Comparison of ENCODE assay signal across 1 cellular context in the genomic region with DNA sequence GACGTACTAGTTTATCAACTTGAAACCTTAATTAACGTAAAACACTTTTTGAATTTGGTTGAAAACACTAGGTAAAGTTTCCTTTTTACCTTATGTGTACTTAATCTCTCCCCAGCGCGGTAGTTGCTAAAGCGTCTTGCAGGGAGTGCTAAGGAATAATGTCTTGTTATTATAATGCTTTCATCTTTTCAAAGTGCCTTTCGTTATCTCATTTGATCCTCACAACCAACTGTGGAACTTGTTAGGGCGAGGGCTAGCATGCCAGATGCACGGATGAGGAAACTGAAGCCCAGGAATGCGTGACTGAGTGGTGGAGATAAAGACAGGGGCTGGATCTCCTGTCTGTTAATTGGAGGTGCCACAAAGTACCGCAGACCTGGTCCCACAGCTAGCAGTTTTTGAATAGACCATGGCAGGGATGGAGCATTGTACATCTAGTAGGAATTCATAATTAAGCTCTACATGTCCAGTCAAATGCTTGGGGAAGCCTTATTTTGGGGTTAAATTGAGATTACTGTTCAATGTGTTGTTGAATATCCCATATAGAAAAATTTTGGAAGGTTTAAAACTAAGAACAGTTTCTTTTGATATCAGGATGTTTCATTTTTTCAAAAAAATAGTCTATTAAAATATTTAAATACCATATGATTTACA.
A peak's percentile ranks its signal among the peaks of the same experiment; 100 is the strongest.
TF ChIP-seq lines count a peak whose summit lies in the region.

No MANE protein-coding gene starts in this region.

TF ChIP-seq in K562, 482 proteins besides CTCF, POLR2A, EP300 and RAD21 (continued from another document and continues in another):
- TF ChIP-seq CLOCK (CRISPR knock-in tag; IDR thresholded peaks at IDR 0.05; ENCODE audit: borderline replicate concordance) (no peak), OTX1 (CRISPR knock-in tag; IDR thresholded peaks at IDR 0.05) (no peak), FOXP4 (CRISPR knock-in tag; IDR thresholded peaks at IDR 0.05; ENCODE audit: borderline replicate concordance) (no peak), EGR1 (conservative IDR thresholded peaks at IDR 0.05) (no peak), PCBP1 (IDR thresholded peaks at IDR 0.05; ENCODE audit: low read depth, low read length, poor library complexity, severe bottlenecking) (no peak), ZNF639 (CRISPR knock-in tag; conservative IDR thresholded peaks at IDR 0.05 in 1 of 2, IDR thresholded peaks at IDR 0.05 in 1 of 2) (no peak), CBFA2T3 (IDR thresholded peaks at IDR 0.05) (peak; percentile 97), SMARCA5 (IDR thresholded peaks at IDR 0.05) (no peak), ZNF282 (CRISPR knock-in tag; IDR thresholded peaks at IDR 0.05) (no peak), ZBTB26 (CRISPR knock-in tag; IDR thresholded peaks at IDR 0.05) (no peak), GTF2B (IDR thresholded peaks at IDR 0.05; ENCODE audit: extremely low read depth, insufficient read length) (no peak), ETV6 (IDR thresholded peaks at IDR 0.05; ENCODE audit: borderline replicate concordance in 1 of 2, low read depth in 2 of 2, low read length in 1 of 2) (peak in 1 of 2 experiments; percentile 55; a peak in 1 of 4 replicates), ETV6 (CRISPR knock-in tag; IDR thresholded peaks at IDR 0.05; ENCODE audit: borderline replicate concordance) (no peak), DPF2 (IDR thresholded peaks at IDR 0.05) (peak; percentile 93), LEF1 (IDR thresholded peaks at IDR 0.05) (peak; percentile 95), SNAPC5 (CRISPR knock-in tag; IDR thresholded peaks at IDR 0.05) (no peak), POLR2G (IDR thresholded peaks at IDR 0.05; ENCODE audit: low read depth, low read length) (no peak), MGA (IDR thresholded peaks at IDR 0.05) (0 out of 2 replicates have a peak, but pooled peaks have one; percentile 15), ZNF143 (CRISPR knock-in tag; IDR thresholded peaks at IDR 0.05) (no peak), SLC30A9 (CRISPR knock-in tag; IDR thresholded peaks at IDR 0.05) (no peak), DMBX1 (CRISPR knock-in tag; IDR thresholded peaks at IDR 0.05; ENCODE audit: borderline replicate concordance) (peak; percentile 68; the same call in 1 of the 2 replicates), MEF2D (tag; conservative IDR thresholded peaks at IDR 0.05; ENCODE audit: low read depth) (no peak), EZH2 (IDR thresholded peaks at IDR 0.05; ENCODE audit: borderline replicate concordance, low read depth, low read length) (no peak), CBX8 (IDR thresholded peaks at IDR 0.05; ENCODE audit: borderline replicate concordance, extremely low read depth, low read depth, low read length, poor library complexity, severe bottlenecking) (no peak), KHSRP (IDR thresholded peaks at IDR 0.05) (no peak), PHB2 (IDR thresholded peaks at IDR 0.05; ENCODE audit: low read depth) (peak; percentile 56; the same call in 1 of the 2 replicates), L3MBTL2 (IDR thresholded peaks at IDR 0.05) (peak; percentile 53), NCOA6 (IDR thresholded peaks at IDR 0.05) (no peak), POLR2AphosphoS5 (IDR thresholded peaks at IDR 0.05; ENCODE audit: control insufficient read depth, insufficient read depth, low read depth, low read length) (peak; percentile 98), STAT5B (CRISPR knock-in tag; IDR thresholded peaks at IDR 0.05) (no peak)
- TF ChIP-seq, protein P1, sequence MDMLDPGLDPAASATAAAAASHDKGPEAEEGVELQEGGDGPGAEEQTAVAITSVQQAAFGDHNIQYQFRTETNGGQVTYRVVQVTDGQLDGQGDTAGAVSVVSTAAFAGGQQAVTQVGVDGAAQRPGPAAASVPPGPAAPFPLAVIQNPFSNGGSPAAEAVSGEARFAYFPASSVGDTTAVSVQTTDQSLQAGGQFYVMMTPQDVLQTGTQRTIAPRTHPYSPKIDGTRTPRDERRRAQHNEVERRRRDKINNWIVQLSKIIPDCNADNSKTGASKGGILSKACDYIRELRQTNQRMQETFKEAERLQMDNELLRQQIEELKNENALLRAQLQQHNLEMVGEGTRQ (CRISPR knock-in tag; IDR thresholded peaks at IDR 0.05): no peak
- TF ChIP-seq, protein P2, sequence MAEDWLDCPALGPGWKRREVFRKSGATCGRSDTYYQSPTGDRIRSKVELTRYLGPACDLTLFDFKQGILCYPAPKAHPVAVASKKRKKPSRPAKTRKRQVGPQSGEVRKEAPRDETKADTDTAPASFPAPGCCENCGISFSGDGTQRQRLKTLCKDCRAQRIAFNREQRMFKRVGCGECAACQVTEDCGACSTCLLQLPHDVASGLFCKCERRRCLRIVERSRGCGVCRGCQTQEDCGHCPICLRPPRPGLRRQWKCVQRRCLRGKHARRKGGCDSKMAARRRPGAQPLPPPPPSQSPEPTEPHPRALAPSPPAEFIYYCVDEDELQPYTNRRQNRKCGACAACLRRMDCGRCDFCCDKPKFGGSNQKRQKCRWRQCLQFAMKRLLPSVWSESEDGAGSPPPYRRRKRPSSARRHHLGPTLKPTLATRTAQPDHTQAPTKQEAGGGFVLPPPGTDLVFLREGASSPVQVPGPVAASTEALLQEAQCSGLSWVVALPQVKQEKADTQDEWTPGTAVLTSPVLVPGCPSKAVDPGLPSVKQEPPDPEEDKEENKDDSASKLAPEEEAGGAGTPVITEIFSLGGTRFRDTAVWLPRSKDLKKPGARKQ (CRISPR knock-in tag; IDR thresholded peaks at IDR 0.05): no peak
